Comparison of ENCODE assay signal across 15 cellular contexts in genomic region chr16:66490774-66491715, GRCh38. TPM values are rescaled to one million over a fixed set of nuclear protein-coding genes. Genes with fewer than 3 reads are reported as not detected.
A peak's percentile ranks its signal among the peaks of the same experiment; 100 is the strongest.
DNase-seq lines count a peak whose midpoint lies in the region; ATAC-seq, FAIRE-seq and TF ChIP-seq lines count a peak whose summit lies in the region.
"Had no signal": no experiment of that assay in that cellular context is flagged by ENCODE, and none has a peak within 500 bp of the region (broad histone marks: within the 10 kb centered on the region; RNA-seq: fewer than 3 reads in every experiment).

No MANE protein-coding gene starts in this region.

- CTCF ChIA-PET in CD8-positive, alpha-beta T cell (lab: Charles Lee), result interaction anchor here (0.7 to 1.5 kb wide), 4 partner anchors 20 to 92 kb away, joined by 3 to 6 read pairs (median 3); no protein-coding TSS in a partner anchor
- CTCF ChIA-PET in H1 (lab: Charles Lee; ENCODE audit: partially characterized antibody), result interaction anchor here (0.9 to 3.3 kb wide), 9 partner anchors 13 to 139 kb away, joined by 4 to 17 read pairs (median 5); no protein-coding TSS in a partner anchor

- H3K27ac Mint-ChIP-seq in CD8-positive, alpha-beta T cell, result peak overlapping the region; percentile 55
- H3K27ac Mint-ChIP-seq: activated naive CD4-positive, alpha-beta T cell treated with anti-CD3 and anti-CD28 coated beads, Interleukin-2, amount 10 ng/mL, durations not matched to agents 7 days and 5 days; IgD-negative memory B cell had no signal

- no peak overlapping the region for H3K4me2 ChIP-seq in H1 (ENCODE audit: insufficient read depth in 1 of 2, low read depth in 2 of 2, low read length in 2 of 2)

- H3K36me3 ChIP-seq in CD8-positive, alpha-beta T cell (ENCODE audit: insufficient read depth, low read length), result no peaks in the 10 kb centered on the region
- H3K36me3 ChIP-seq in H1 (ENCODE audit: control insufficient read depth in 2 of 4, insufficient read depth in 4 of 4, low read length in 3 of 4), result no peaks in the 10 kb centered on the region
- H3K36me3 ChIP-seq: thyroid gland had no signal

- H3K14ac ChIP-seq in H1 (ENCODE audit: insufficient read length), result no peak overlapping the region

- H2BK15ac ChIP-seq in H1 (ENCODE audit: low read length), result no peak overlapping the region

- no peak overlapping the region for H2BK5ac ChIP-seq in H1 (ENCODE audit: low read depth, low read length)

- POLR2A ChIA-PET in CD8-positive, alpha-beta T cell (lab: Charles Lee), result no interaction called here
- POLR2A ChIA-PET in H1 (lab: Charles Lee; ENCODE audit: partially characterized antibody), result no interaction called here

- H3K79me2 ChIP-seq in H1 (ENCODE audit: control insufficient read depth in 1 of 2, insufficient read depth in 2 of 2, low read length in 2 of 2), result no peaks in the 10 kb centered on the region

- H2BK12ac ChIP-seq in H1 (ENCODE audit: low read depth, low read length), result 0 out of 2 replicates have a peak overlapping the region, but pooled peaks have one; percentile 9

- no peaks in the 10 kb centered on the region for H3K79me1 ChIP-seq in H1 (ENCODE audit: low read depth, low read length)

- no peak overlapping the region; the same call in none of the 2 replicates for H3K18ac ChIP-seq in H1 (ENCODE audit: extremely low read depth, low read length)

- no peak overlapping the region for H3K4ac ChIP-seq in H1 (replicated peaks; ENCODE audit: insufficient read length, low read depth, low read length)

- WGBS in H1 (ENCODE audit: extremely low coverage in 1 of 2, insufficient coverage in 1 of 2, insufficient read length in 1 of 2, insufficient replicate concordance in 2 of 2, low coverage in 1 of 2, low lambda C conversion rate in 2 of 2, missing lambda C conversion rate in 1 of 2), 2 experiments, result 87% methylated on average over 6 of the region's 8 CpGs; no CpG with 5 or more reads in 1 of the 2 experiments

- no peak overlapping the region for H2AK5ac ChIP-seq in H1 (ENCODE audit: low read depth, low read length)

- H3K4me3 Mint-ChIP-seq in CD8-positive, alpha-beta T cell, result no peak overlapping the region
- H3K4me3 Mint-ChIP-seq: activated naive CD4-positive, alpha-beta T cell treated with anti-CD3 and anti-CD28 coated beads, Interleukin-2, amount 10 ng/mL, durations not matched to agents 7 days and 5 days had no signal

- no peak for TF ChIP-seq POLR2A in H1 (IDR thresholded peaks at IDR 0.05; ENCODE audit: control extremely low read depth in 1 of 2, low read depth in 2 of 2, low read length in 2 of 2)

- TF ChIP-seq RAD21 in H1 (IDR thresholded peaks at IDR 0.05 in 1 of 2, conservative IDR thresholded peaks at IDR 0.05 in 1 of 2; ENCODE audit: low read depth in 2 of 2, low read length in 2 of 2), result no peak

- H2AFZ ChIP-seq in H1 (ENCODE audit: low read length), result no peak overlapping the region

- TF ChIP-seq EP300 in H1 (IDR thresholded peaks at IDR 0.05; ENCODE audit: borderline replicate concordance in 1 of 2, low read depth in 2 of 2, low read length in 2 of 2), result no peak

- H3K4me3 ChIP-seq in CD8-positive, alpha-beta T cell (ENCODE audit: low read depth, low read length), result no peak overlapping the region
- H3K4me3 ChIP-seq in H1 (ENCODE audit: extremely low read depth in 1 of 4, insufficient read depth in 2 of 4, low read depth in 3 of 4, low read length in 4 of 4), result no peak overlapping the region
- H3K4me3 ChIP-seq: thyroid gland had no signal

- no peaks in the 10 kb centered on the region for H3K36me3 Mint-ChIP-seq in CD8-positive, alpha-beta T cell
- H3K36me3 Mint-ChIP-seq: activated naive CD4-positive, alpha-beta T cell treated with anti-CD3 and anti-CD28 coated beads, Interleukin-2, amount 10 ng/mL, durations not matched to agents 7 days and 5 days had no signal

- no peak overlapping the region for H3K27ac ChIP-seq in CD8-positive, alpha-beta T cell (ENCODE audit: low read depth, low read length)
- no peak overlapping the region for H3K27ac ChIP-seq in H1 (ENCODE audit: low read depth, low read length)
- H3K27ac ChIP-seq: thyroid gland, VCaP had no signal

- no peak overlapping the region for H3K9ac ChIP-seq in H1 (replicated peaks in 1 of 4; ENCODE audit: extremely low read depth in 1 of 4, low read depth in 3 of 4, low read length in 3 of 4)

- H3K4me1 ChIP-seq in CD8-positive, alpha-beta T cell (ENCODE audit: insufficient read depth, low read length), result no peaks in the 10 kb centered on the region
- H3K4me1 ChIP-seq in H1 (replicated peaks in 1 of 4; ENCODE audit: control insufficient read depth in 3 of 4, insufficient read depth in 4 of 4, low read length in 3 of 4), result no peaks in the 10 kb centered on the region; a peak in 1 of 7 replicates

- no peak overlapping the region for H4K5ac ChIP-seq in H1 (ENCODE audit: insufficient read length, low read depth, low read length)

- no peak for FAIRE-seq in H1 (lab: Jason Lieb, UNC)
- no peak for FAIRE-seq in D721Med (lab: Jason Lieb, UNC)

- no peak for DNase-seq in CD8-positive, alpha-beta T cell
- DNase-seq in Kasumi-1 (lab: John Stamatoyannopoulos, UW), result peak; percentile 33 to 38
- DNase-seq in H1 (ENCODE audit: low read depth in 1 of 2, low spot score in 2 of 2), result no peak
- DNase-seq in posterior vena cava (ENCODE audit: low spot score), result peak; percentile 68
- DNase-seq in stimulated activated CD4-positive, alpha-beta T cell treated with anti-CD3 and anti-CD28 coated beads, Interleukin-1b, Interleukin-23, amount 100 ng/mL, for 48 hours, result no peak
- no peak for DNase-seq in D721Med (ENCODE audit: insufficient read length, low spot score)
- DNase-seq: activated naive CD4-positive, alpha-beta T cell treated with anti-CD3 and anti-CD28 coated beads, Interleukin-2, amount 10 ng/mL, durations not matched to agents 7 days and 5 days; dermis blood vessel endothelial cell; erythroblast; NCI-H1105; stimulated activated CD4-positive, alpha-beta T cell treated with anti-CD3 and anti-CD28 coated beads, Interleukin-2, amount 100 ng/mL, for 48 hours; thyroid gland had no signal

- no peak overlapping the region for H2BK120ac ChIP-seq in H1 (replicated peaks; ENCODE audit: low read depth, low read length)

- no peaks in the 10 kb centered on the region for H4K20me1 ChIP-seq in H1 (replicated peaks in 1 of 2; ENCODE audit: control insufficient read depth in 1 of 2, insufficient read depth in 2 of 2, low read length in 2 of 2)

- no peak for TF ChIP-seq CTCF in CD8-positive, alpha-beta T cell (IDR thresholded peaks at IDR 0.05)
- no peak for TF ChIP-seq CTCF in H1 (IDR thresholded peaks at IDR 0.05; ENCODE audit: control extremely low read depth in 1 of 3, insufficient read depth in 1 of 3, low read depth in 1 of 3, low read length in 3 of 3)
- no peak for TF ChIP-seq CTCF in D721Med (IDR thresholded peaks at IDR 0.05; ENCODE audit: insufficient read depth, missing control alignments)

- ATAC-seq in CD8-positive, alpha-beta T cell, result no peak
- ATAC-seq in GM18498 (IDR thresholded peaks at IDR 0.05; ENCODE audit: unreplicated experiment), result no peak

- H4K91ac ChIP-seq in H1 (replicated peaks; ENCODE audit: insufficient read length, low read length), result no peak overlapping the region

- no peak overlapping the region for H4K8ac ChIP-seq in H1 (ENCODE audit: extremely low read depth, insufficient read depth, low read length)

- peaks cover 3% of the 10 kb centered on the region; the same call in 1 of the 2 replicates for H3K23me2 ChIP-seq in H1 (ENCODE audit: low read depth, low read length)

- H3K27me3 ChIP-seq in CD8-positive, alpha-beta T cell (ENCODE audit: insufficient read depth, low read length), result no peaks in the 10 kb centered on the region
- H3K27me3 ChIP-seq in H1 (replicated peaks in 1 of 4; ENCODE audit: control insufficient read depth in 3 of 4, extremely low read depth in 1 of 4, insufficient read depth in 3 of 4, low read length in 3 of 4), result no peaks in the 10 kb centered on the region; a peak in 1 of 7 replicates
- H3K27me3 ChIP-seq: thyroid gland had no signal

- no peak overlapping the region for H2BK20ac ChIP-seq in H1 (ENCODE audit: low read length)

- no peaks in the 10 kb centered on the region for H3K4me1 Mint-ChIP-seq in CD8-positive, alpha-beta T cell (ENCODE audit: low read depth)
- H3K4me1 Mint-ChIP-seq: activated naive CD4-positive, alpha-beta T cell treated with anti-CD3 and anti-CD28 coated beads, Interleukin-2, amount 10 ng/mL, durations not matched to agents 7 days and 5 days had no signal

- H3K27me3 Mint-ChIP-seq in CD8-positive, alpha-beta T cell (ENCODE audit: low read depth), result no peaks in the 10 kb centered on the region

- no peak overlapping the region for H3K23ac ChIP-seq in H1 (ENCODE audit: insufficient read length)

- intact Hi-C loops in CD8-positive, alpha-beta T cell (cut with DNase I, micrococcal nuclease), result no loop called here
- intact Hi-C loops in posterior vena cava (cut with DNase I), result no loop called here

- no peak overlapping the region for H3K56ac ChIP-seq in H1 (replicated peaks; ENCODE audit: insufficient read length, low read depth, low read length)

- H3K9me3 ChIP-seq in CD8-positive, alpha-beta T cell (ENCODE audit: low read length), result no peaks in the 10 kb centered on the region
- H3K9me3 ChIP-seq in H1 (ENCODE audit: insufficient read depth in 2 of 2, low read depth in 1 of 2, low read length in 1 of 2), result peaks cover 0 to 11% of the 10 kb centered on the region in 2 experiments; a peak in 1 of 4 replicates
- H3K9me3 ChIP-seq: thyroid gland had no signal

- no peaks in the 10 kb centered on the region for H3K9me3 Mint-ChIP-seq in CD8-positive, alpha-beta T cell
- H3K9me3 Mint-ChIP-seq: activated naive CD4-positive, alpha-beta T cell treated with anti-CD3 and anti-CD28 coated beads, Interleukin-2, amount 10 ng/mL, durations not matched to agents 7 days and 5 days; IgD-negative memory B cell had no signal

TF ChIP-seq in H1, 55 proteins besides CTCF, POLR2A, EP300 and RAD21 (continues in another document):
- TF ChIP-seq CHD2 (IDR thresholded peaks at IDR 0.05; ENCODE audit: low read length) (no peak), GABPA (IDR thresholded peaks at IDR 0.05; ENCODE audit: borderline replicate concordance, insufficient read depth, low read length) (no peak), POLR2AphosphoS5 (IDR thresholded peaks at IDR 0.05; ENCODE audit: low read depth, low read length) (no peak), CHD1 (IDR thresholded peaks at IDR 0.05; ENCODE audit: low read depth, low read length) (no peak), SIRT6 (IDR thresholded peaks at IDR 0.05; ENCODE audit: low read length) (no peak), ASH2L (IDR thresholded peaks at IDR 0.05; ENCODE audit: low read length) (no peak)

RNA-seq across cellular contexts. Expression of gene TK2, which starts 58.9 kb away (rescaled TPM):
- 1 to 10 TPM; 3.3 to 4.4 TPM for total RNA-seq in CD8-positive, alpha-beta T cell
- total RNA-seq in H1 (2021; fragmentation: NEBNext Ultra II Directional; extraction: Animal tissue kit (Norgen Biotek cat#: 25700)), result 3.6 and 4.5 TPM in 2 replicates
- polyA plus RNA-seq in H1 (2011; rRNA removed), result 2.7 and 3.2 TPM in 2 replicates
- polyA plus RNA-seq in H1 (2011; cell fraction: cytosol; rRNA removed), result 4.6 TPM
- 8.7 TPM for polyA plus RNA-seq in H1 (2011; cell fraction: nucleus; rRNA removed)
- 3.2 to 4.4 TPM (median 3.8 TPM) in 4 replicates for polyA plus RNA-seq in H1 (2012, experiment 1 of 2)
- 1.6 TPM for polyA plus RNA-seq in H1 (2012, experiment 2 of 2)
- polyA plus RNA-seq in H1 (2013, experiment 1 of 2), result 3.4 TPM
- 2.4 TPM for polyA plus RNA-seq in H1 (2013, experiment 2 of 2)
- 7.1 and 12.2 TPM in 2 replicates for polyA minus RNA-seq in H1 (2011; rRNA and poly(A)+ RNA removed)
- 5.1 TPM for polyA minus RNA-seq in H1 (2011; cell fraction: cytosol; rRNA and poly(A)+ RNA removed)
- 5.9 TPM for polyA minus RNA-seq in H1 (2011; cell fraction: nucleus; rRNA and poly(A)+ RNA removed)
- 10 to 100 TPM; 23.6 to 37.2 TPM for total RNA-seq in posterior vena cava

Comparison
In these comparisons a context has a peak if more than half of its experiments do, and no peak if none do; other contexts are left out.
1. DNase-seq: peak in Kasumi-1 (2 of 2) and posterior vena cava (single experiment); none in CD8-positive, alpha-beta T cell (0 of 7), H1 (0 of 2), stimulated activated CD4-positive, alpha-beta T cell treated with anti-CD3 and anti-CD28 coated beads, Interleukin-1b, Interleukin-23, amount 100 ng/mL, for 48 hours (single experiment) and D721Med (single experiment).